ENCODE assay signal across 21 cellular contexts in the genomic region with DNA sequence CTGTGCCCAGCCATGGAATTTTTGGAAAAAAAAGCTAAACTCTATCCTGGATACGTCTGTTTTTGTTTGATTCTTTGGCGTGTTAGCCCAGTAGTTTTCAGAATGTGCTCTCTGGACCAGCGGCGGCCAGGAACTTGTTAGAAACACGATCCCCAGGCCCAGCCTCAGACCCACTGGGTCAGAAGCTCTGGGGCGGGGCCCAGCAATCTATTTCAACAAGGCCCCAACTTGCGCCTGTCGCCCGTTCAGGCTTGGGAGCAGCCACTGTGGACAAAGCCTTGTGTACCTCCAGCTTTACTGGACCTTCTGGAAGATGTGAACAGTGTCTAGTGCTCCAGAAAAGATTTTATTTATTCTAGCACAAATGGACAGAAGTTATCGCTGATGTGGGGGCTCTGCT.
"Had no signal": no experiment of that assay in that cellular context is flagged by ENCODE, and none has a peak within 500 bp of the region (broad histone marks: within the 10 kb centered on the region; RNA-seq: fewer than 3 reads in every experiment).

No MANE protein-coding gene starts in this region.

- DNase-seq: heart right ventricle; islet precursor cell; left ventricle myocardium inferior; mesendoderm; naive B cell; natural killer cell; nephron progenitor cell; ovary; small intestine; spleen; stimulated activated CD4-positive, alpha-beta T cell treated with anti-CD3 and anti-CD28 coated beads, Interleukin-4, amount 100 ng/mL, for 24 hours; stimulated activated naive CD4-positive, alpha-beta T cell; substantia nigra; upper lobe of left lung had no signal

- H3K27ac ChIP-seq: heart right ventricle, hepatocyte, left ventricle myocardium inferior, neural progenitor cell, ovary, right atrium auricular region, spleen, tibial nerve, upper lobe of left lung had no signal

- H3K9me3 ChIP-seq: heart right ventricle, ovary, right atrium auricular region, spleen, tibial nerve, upper lobe of left lung had no signal

- H3K4me2 ChIP-seq: hepatocyte, neural progenitor cell had no signal

- ATAC-seq: heart right ventricle; natural killer cell; sciatic nerve; stimulated activated effector memory CD8-positive, alpha-beta T cell treated with anti-CD3 and anti-CD28 coated beads, Interleukin-12 subunit alpha, Interleukin-12 subunit beta, amount 100 ng/mL, for 72 hours had no signal

- H3K9ac ChIP-seq: neural progenitor cell had no signal

- H3K4me1 ChIP-seq: left ventricle myocardium inferior, neural progenitor cell had no signal

- H3K4me3 ChIP-seq: heart right ventricle, hepatocyte, left ventricle myocardium inferior, lung, neural progenitor cell, ovary, right atrium auricular region, spleen, tibial nerve, upper lobe of left lung had no signal

- H3K36me3 ChIP-seq: heart right ventricle, left ventricle myocardium inferior, neural progenitor cell, ovary, right atrium auricular region, spleen, tibial nerve, upper lobe of left lung had no signal

- H2AFZ ChIP-seq: hepatocyte, neural progenitor cell had no signal

- H3K27me3 ChIP-seq: hepatocyte, neural progenitor cell, ovary, right atrium auricular region, spleen, tibial nerve, upper lobe of left lung had no signal
